Comparison of ENCODE assay signal across 13 cellular contexts in genomic region chr4:40506066-40506465, GRCh38.
"Had no signal": no experiment of that assay in that cellular context is flagged by ENCODE, and none has a peak within 500 bp of the region (broad histone marks: within the 10 kb centered on the region; RNA-seq: fewer than 3 reads in every experiment).

No MANE protein-coding gene starts in this region.

- H3K27ac ChIP-seq: neutrophil had no signal

- DNase-seq: activated CD4-positive, alpha-beta T cell treated with anti-CD3 and anti-CD28 coated beads for 4 hours; activated CD8-positive, alpha-beta T cell treated with anti-CD3 and anti-CD28 coated beads, Interleukin-2, amount 10 ng/mL, durations not matched to agents 7 days and 5 days; activated naive CD4-positive, alpha-beta T cell treated with anti-CD3 and anti-CD28 coated beads for 36 hours; effector memory CD4-positive, alpha-beta T cell; erythroblast; glutamatergic neuron; immature natural killer cell; left cardiac atrium; naive thymus-derived CD8-positive, alpha-beta T cell; stimulated activated CD4-positive, alpha-beta T cell treated with anti-CD3 and anti-CD28 coated beads, Interleukin-2, amount 100 ng/mL, for 48 hours; stimulated activated naive CD4-positive, alpha-beta T cell treated with Interleukin-2 at 50 U/mL for 16 hours had no signal

- H3K4me3 Mint-ChIP-seq: activated CD8-positive, alpha-beta T cell treated with anti-CD3 and anti-CD28 coated beads, Interleukin-2, amount 10 ng/mL, durations not matched to agents 7 days and 5 days; activated naive CD4-positive, alpha-beta T cell treated with anti-CD3 and anti-CD28 coated beads for 36 hours; immature natural killer cell; naive thymus-derived CD8-positive, alpha-beta T cell had no signal

- H3K9me3 Mint-ChIP-seq: activated naive CD4-positive, alpha-beta T cell treated with anti-CD3 and anti-CD28 coated beads for 36 hours; immature natural killer cell; naive thymus-derived CD8-positive, alpha-beta T cell had no signal

- H3K4me1 Mint-ChIP-seq: immature natural killer cell had no signal

- ATAC-seq: activated CD8-positive, alpha-beta T cell treated with anti-CD3 and anti-CD28 coated beads, Interleukin-2, amount 10 ng/mL, durations not matched to agents 7 days and 5 days; left cardiac atrium; naive thymus-derived CD8-positive, alpha-beta T cell had no signal

- H3K27me3 Mint-ChIP-seq: naive thymus-derived CD8-positive, alpha-beta T cell; progenitor cell of endocrine pancreas had no signal

- H3K9me3 ChIP-seq: neutrophil had no signal

- H3K27ac Mint-ChIP-seq: activated CD8-positive, alpha-beta T cell treated with anti-CD3 and anti-CD28 coated beads, Interleukin-2, amount 10 ng/mL, durations not matched to agents 7 days and 5 days; activated naive CD4-positive, alpha-beta T cell treated with anti-CD3 and anti-CD28 coated beads for 36 hours; immature natural killer cell; naive thymus-derived CD8-positive, alpha-beta T cell; progenitor cell of endocrine pancreas had no signal

- H3K27me3 ChIP-seq: neutrophil had no signal

- H3K36me3 Mint-ChIP-seq: immature natural killer cell; naive thymus-derived CD8-positive, alpha-beta T cell had no signal
